In the genomic region with DNA sequence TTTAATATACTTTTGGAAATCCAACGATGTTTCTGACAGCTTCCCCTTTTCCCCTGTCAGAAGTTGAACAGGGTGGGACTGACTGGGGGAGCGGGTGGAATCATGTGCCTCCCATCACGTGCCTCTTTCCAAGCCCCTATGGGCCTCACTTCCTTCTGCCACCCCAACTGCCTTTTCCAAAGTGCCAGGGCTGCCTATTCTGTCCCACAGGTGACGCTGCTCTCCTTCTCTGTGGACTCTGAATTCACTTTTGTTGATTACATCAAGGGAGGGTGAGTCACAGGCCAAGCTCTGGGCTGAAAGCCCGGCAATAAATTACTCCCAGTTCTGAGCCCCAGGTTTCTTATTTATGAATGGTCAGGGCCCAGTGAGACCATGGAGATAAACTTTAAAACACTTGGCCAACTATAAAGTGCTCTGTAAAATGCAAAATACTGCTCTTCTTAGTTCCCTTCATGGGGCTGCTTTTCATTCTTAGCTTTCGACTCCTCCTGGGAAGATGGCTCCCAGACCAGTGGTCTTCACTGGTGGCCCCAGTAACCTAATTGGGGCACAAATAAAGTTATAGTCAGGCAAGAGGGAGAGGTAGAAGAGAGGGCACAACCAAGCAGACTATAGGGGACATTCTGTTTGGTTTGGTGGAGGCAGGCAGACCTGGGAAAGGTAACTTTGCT, we compare ENCODE assay signal across 8 cellular contexts. TPM values are rescaled to one million over a fixed set of nuclear protein-coding genes. Genes with fewer than 3 reads are reported as not detected.
DNase-seq lines count a peak whose midpoint lies in the region; ATAC-seq and TF ChIP-seq lines count a peak whose summit lies in the region.

No MANE protein-coding gene starts in this region.

- H3K27me3 ChIP-seq in HCT116 (ENCODE audit: insufficient read depth, low read length) = peaks cover 3% of the 10 kb centered on the region; the same call in 1 of the 2 replicates
- H3K27me3 ChIP-seq in endodermal cell (ENCODE audit: control insufficient read depth, insufficient read depth, low read length, poor library complexity, severe bottlenecking) = peaks cover 26% of the 10 kb centered on the region
- H3K27me3 ChIP-seq in upper lobe of right lung = no peaks in the 10 kb centered on the region

- H3K36me3 Mint-ChIP-seq in endodermal cell (ENCODE audit: low read depth) = no peaks in the 10 kb centered on the region

- WGBS in endodermal cell (ENCODE audit: insufficient coverage in 1 of 2, insufficient read length in 1 of 2), 2 experiments = 61 to 73% methylated on average over 2 to 6 of the region's 6 CpGs

- no peaks in the 10 kb centered on the region for H3K9me3 Mint-ChIP-seq in endodermal cell

- DNase-seq in AG10803 (ENCODE audit: low read depth) (peak; percentile 83), HCT116 (ENCODE audit: low read depth, low spot score) (peak; percentile 81), SW 1271 (lab: John Stamatoyannopoulos, UW) (peak; percentile 45 to 53), endodermal cell (no peak), mucosa of gallbladder (ENCODE audit: low spot score) (peak; percentile 77), upper lobe of right lung (peak; percentile 79), NCI-H510A (lab: John Stamatoyannopoulos, UW) (no peak)

- peaks cover 16% of the 10 kb centered on the region for H3K27me3 Mint-ChIP-seq in endodermal cell (ENCODE audit: insufficient read depth)

- POLR2A ChIA-PET in HCT116 (lab: Charles Lee) = interaction anchor here (1.0 kb wide), 1 partner anchor 15 kb away, joined by 5 read pairs; a partner anchor contains a TSS

- RAD21 ChIA-PET in HCT116 (lab: Charles Lee; ENCODE audit: low non-redundant PET in 1 of 2, low total read pairs in 2 of 2, uncharacterized antibody in 2 of 2, unreplicated experiment in 2 of 2) = interaction anchor here (0.8 to 1.2 kb wide), 3 partner anchors 16 to 231 kb away, joined by 3 to 4 read pairs (median 4); a partner anchor contains a TSS

- no peak overlapping the region for H3K4me3 Mint-ChIP-seq in endodermal cell

- peak; percentile 99 for TF ChIP-seq RAD21 in HCT116 (IDR thresholded peaks at IDR 0.05; ENCODE audit: low read depth)

- no peaks in the 10 kb centered on the region for H3K36me3 ChIP-seq in HCT116 (ENCODE audit: control insufficient read depth in 1 of 2, insufficient read depth in 2 of 2, low read length in 2 of 2)
- H3K36me3 ChIP-seq in endodermal cell (ENCODE audit: control insufficient read depth, insufficient read depth, low read length) = no peaks in the 10 kb centered on the region
- H3K36me3 ChIP-seq in upper lobe of right lung = no peaks in the 10 kb centered on the region

- peak overlapping the region; percentile 36; the same call in 1 of the 2 replicates for H3K4me2 ChIP-seq in HCT116 (ENCODE audit: low read length)

- no peaks in the 10 kb centered on the region for H3K79me2 ChIP-seq in HCT116 (ENCODE audit: insufficient read depth, low read length)

- H3K4me1 Mint-ChIP-seq in endodermal cell = no peaks in the 10 kb centered on the region

- H3K27ac ChIP-seq in HCT116 (ENCODE audit: low read depth, low read length) (peak overlapping the region; percentile 9; the same call in 1 of the 2 replicates), endodermal cell (ENCODE audit: low read depth, low read length) (no peak overlapping the region), upper lobe of right lung (no peak overlapping the region)

- H3K9me3 ChIP-seq in HCT116 (ENCODE audit: control insufficient read depth in 1 of 2, insufficient read depth in 1 of 2, low read depth in 1 of 2, low read length in 2 of 2) (no peaks in the 10 kb centered on the region), endodermal cell (ENCODE audit: control insufficient read depth, low read length) (no peaks in the 10 kb centered on the region), upper lobe of right lung (no peaks in the 10 kb centered on the region)

- H3K27ac Mint-ChIP-seq in endodermal cell = no peak overlapping the region

- no TSS peak for BruUV-seq in HCT116 (replicated peaks; lab: Mats Ljungman, UMichigan)

- intact Hi-C loops in HCT116 (cut with micrococcal nuclease) = loop anchor here (5.0 kb wide), 3 partner anchors 216 to 511 kb away; a partner anchor contains a TSS
- intact Hi-C loops in upper lobe of right lung (cut with DNase I) = no loop called here

- peak overlapping the region; percentile 25 for H2AFZ ChIP-seq in HCT116 (ENCODE audit: low read depth, low read length, poor library complexity, severe bottlenecking)

- H3K4me3 ChIP-seq in AG10803 (ENCODE audit: low read length) (no peak overlapping the region), HCT116 (replicated peaks in 1 of 2; ENCODE audit: low read depth in 1 of 2, low read length in 2 of 2) (no peak overlapping the region), endodermal cell (ENCODE audit: low read length) (no peak overlapping the region), upper lobe of right lung (no peak overlapping the region)

- peak; percentile 98 for ATAC-seq in HCT116
- ATAC-seq in upper lobe of right lung = peak; percentile 96
- no peak for ATAC-seq in HG02623 (IDR thresholded peaks at IDR 0.05; ENCODE audit: unreplicated experiment)

- no peaks in the 10 kb centered on the region for H3K9me2 ChIP-seq in HCT116 (ENCODE audit: insufficient read depth)

- H3K9ac ChIP-seq in HCT116 (ENCODE audit: low read length) (no peak overlapping the region), endodermal cell (ENCODE audit: extremely low read depth, low read length, poor library complexity, severe bottlenecking) (no peak overlapping the region)

- CTCF ChIA-PET in HCT116 (lab: Charles Lee) = interaction anchor here (0.6 to 2.2 kb wide), 12 partner anchors 11 to 359 kb away, joined by 3 to 13 read pairs (median 4); a partner anchor contains a TSS

- H4K20me1 ChIP-seq in HCT116 (ENCODE audit: insufficient read depth) = no peaks in the 10 kb centered on the region

- TF ChIP-seq CTCF in AG10803 (conservative IDR thresholded peaks at IDR 0.05; ENCODE audit: low read length) (peak; percentile 97), HCT116 (IDR thresholded peaks at IDR 0.05 in 2 of 3, conservative IDR thresholded peaks at IDR 0.05 in 1 of 3; ENCODE audit: borderline replicate concordance in 1 of 3, insufficient read depth in 1 of 3, low read depth in 2 of 3, low read length in 2 of 3) (peak; percentile 89 to 94 (median 94)), endodermal cell (conservative IDR thresholded peaks at IDR 0.05) (peak; percentile 45), upper lobe of right lung (IDR thresholded peaks at IDR 0.05) (peak; percentile 69)

- H3K4me1 ChIP-seq in HCT116 (ENCODE audit: control insufficient read depth in 1 of 2, insufficient read depth in 2 of 2, low read length in 2 of 2) (peaks cover 10 to 14% of the 10 kb centered on the region in 2 experiments), endodermal cell (ENCODE audit: control insufficient read depth, insufficient read depth, low read length) (no peaks in the 10 kb centered on the region), upper lobe of right lung (peaks cover 4% of the 10 kb centered on the region)

- no peak for TF ChIP-seq POLR2A in HCT116 (IDR thresholded peaks at IDR 0.05; ENCODE audit: borderline replicate concordance, extremely low read depth, insufficient read depth, insufficient read length)

TF ChIP-seq in HCT116, 20 proteins besides CTCF, POLR2A, EP300 and RAD21 (continues in another document):
- TF ChIP-seq FOSL1 (IDR thresholded peaks at IDR 0.05; ENCODE audit: low read depth) (peak; percentile 79), YY1 (IDR thresholded peaks at IDR 0.05; ENCODE audit: extremely low read depth, insufficient replicate concordance, low read depth, low read length) (no peak), ZFX (IDR thresholded peaks at IDR 0.05) (no peak), EZH2 (IDR thresholded peaks at IDR 0.05) (no peak), POLR2AphosphoS5 (IDR thresholded peaks at IDR 0.05; ENCODE audit: low read depth, low read length) (peak; percentile 44; the same call in 1 of the 2 replicates), ELF1 (IDR thresholded peaks at IDR 0.05; ENCODE audit: borderline replicate concordance, low read depth) (no peak; the same call in 1 of the 2 replicates), EZH2phosphoT487 (IDR thresholded peaks at IDR 0.05; ENCODE audit: borderline replicate concordance) (no peak)
- TF ChIP-seq, protein P1, sequence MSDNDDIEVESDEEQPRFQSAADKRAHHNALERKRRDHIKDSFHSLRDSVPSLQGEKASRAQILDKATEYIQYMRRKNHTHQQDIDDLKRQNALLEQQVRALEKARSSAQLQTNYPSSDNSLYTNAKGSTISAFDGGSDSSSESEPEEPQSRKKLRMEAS (IDR thresholded peaks at IDR 0.05) = peak; percentile 68

RNA-seq across cellular contexts. Expression of a gene that starts 12.3 kb away (rescaled TPM):
- total RNA-seq in HCT116 (2021; ENCODE audit: unreplicated experiment) (0.98 TPM), endodermal cell (under 1 TPM; 0.15 to 0.62 TPM), mucosa of gallbladder (0.37 TPM), upper lobe of right lung (0.90 TPM)
- polyA plus RNA-seq in HCT116 (2012) = 0.74 and 1.7 TPM in 2 replicates
- 2.7 TPM for polyA plus RNA-seq in endodermal cell (2013, experiment 1 of 2)
- 1.7 TPM for polyA plus RNA-seq in endodermal cell (2013, experiment 2 of 2)

RNA-seq across cellular contexts. Expression of a gene that starts 15.6 kb away (rescaled TPM):
- 23.6 TPM for total RNA-seq in HCT116 (2021; ENCODE audit: unreplicated experiment)
- polyA plus RNA-seq in HCT116 (2012) = 16.9 and 18.5 TPM in 2 replicates
- total RNA-seq in endodermal cell = 10 to 100 TPM; 22.7 to 28.5 TPM
- 18.2 TPM for polyA plus RNA-seq in endodermal cell (2013, experiment 1 of 2)
- 17.0 TPM for polyA plus RNA-seq in endodermal cell (2013, experiment 2 of 2)
- total RNA-seq in mucosa of gallbladder = 17.3 TPM
- total RNA-seq in upper lobe of right lung = 23.7 TPM

RNA-seq across cellular contexts. Expression of a gene that starts 33.9 kb away (rescaled TPM):
- total RNA-seq in HCT116 (2021; ENCODE audit: unreplicated experiment) = 16.3 TPM
- polyA plus RNA-seq in HCT116 (2012) = 12.0 and 12.4 TPM in 2 replicates
- 10 to 100 TPM; 28.6 to 34.0 TPM for total RNA-seq in endodermal cell
- 26.9 TPM for polyA plus RNA-seq in endodermal cell (2013, experiment 1 of 2)
- 28.9 TPM for polyA plus RNA-seq in endodermal cell (2013, experiment 2 of 2)
- 37.6 TPM for total RNA-seq in mucosa of gallbladder
- 17.2 TPM for total RNA-seq in upper lobe of right lung

RNA-seq across cellular contexts. Expression of a gene that starts 53.8 kb away (rescaled TPM):
- total RNA-seq in HCT116 (2021; ENCODE audit: unreplicated experiment) = 19.7 TPM
- 20.6 and 21.8 TPM in 2 replicates for polyA plus RNA-seq in HCT116 (2012)
- total RNA-seq in endodermal cell = 10 to 100 TPM; 10.1 to 13.3 TPM
- polyA plus RNA-seq in endodermal cell (2013, experiment 1 of 2) = 13.6 TPM
- 14.6 TPM for polyA plus RNA-seq in endodermal cell (2013, experiment 2 of 2)
- 30.6 TPM for total RNA-seq in mucosa of gallbladder
- 35.7 TPM for total RNA-seq in upper lobe of right lung

Comparison
In these comparisons a context has a peak if more than half of its experiments do, and no peak if none do; other contexts are left out.
1. DNase-seq: peak in AG10803 (single experiment), HCT116 (single experiment), SW 1271 (2 of 2), mucosa of gallbladder (single experiment) and upper lobe of right lung (single experiment); none in endodermal cell (single experiment) and NCI-H510A (single experiment).
2. CTCF ChIP-seq: peak in every context shown above with its lines; median percentile 97 in AG10803; 94 in HCT116; 69 in upper lobe of right lung; 45 in endodermal cell.